1 cellular context compared by ENCODE assay signal in genomic region chr19:3668331-3669133, GRCh38.
TF ChIP-seq lines count a peak whose summit lies in the region.

No MANE protein-coding gene starts in this region.

TF ChIP-seq in HepG2, 621 proteins besides CTCF, POLR2A, EP300 and RAD21 (continues in another document):
- TF ChIP-seq NR2F6 (IDR thresholded peaks at IDR 0.05) (peak; percentile 51; the same call in 1 of the 2 replicates), NR2F6 (CRISPR knock-in tag; IDR thresholded peaks at IDR 0.05) (no peak), ZNF180 (CRISPR knock-in tag; IDR thresholded peaks at IDR 0.05; ENCODE audit: borderline replicate concordance, low read depth) (no peak), ZNF546 (CRISPR knock-in tag; conservative IDR thresholded peaks at IDR 0.05) (no peak), GZF1 (CRISPR knock-in tag; IDR thresholded peaks at IDR 0.05) (0 out of 2 replicates have a peak, but pooled peaks have one; percentile 65), IRF9 (CRISPR knock-in tag; IDR thresholded peaks at IDR 0.05; ENCODE audit: borderline replicate concordance) (no peak; the same call in 1 of the 2 replicates), NR3C1 (CRISPR knock-in tag; IDR thresholded peaks at IDR 0.05) (no peak), TFAP4 (IDR thresholded peaks at IDR 0.05; ENCODE audit: borderline replicate concordance, low read depth) (no peak), ZNF292 (CRISPR knock-in tag; IDR thresholded peaks at IDR 0.05; ENCODE audit: borderline replicate concordance, low read depth) (peak; percentile 85), ZSCAN30 (CRISPR knock-in tag; IDR thresholded peaks at IDR 0.05) (no peak), GTF3A (CRISPR knock-in tag; conservative IDR thresholded peaks at IDR 0.05) (no peak), NCOR1 (IDR thresholded peaks at IDR 0.05; ENCODE audit: borderline replicate concordance, low read length) (no peak; the same call in 1 of the 2 replicates), TGIF2 (CRISPR knock-in tag; IDR thresholded peaks at IDR 0.05) (no peak), ZFP41 (CRISPR knock-in tag; IDR thresholded peaks at IDR 0.05; ENCODE audit: borderline replicate concordance) (no peak), ATF4 (CRISPR knock-in tag; IDR thresholded peaks at IDR 0.05) (no peak), ZNF570 (CRISPR knock-in tag; IDR thresholded peaks at IDR 0.05; ENCODE audit: borderline replicate concordance) (no peak), TEF (CRISPR knock-in tag; IDR thresholded peaks at IDR 0.05) (no peak), ZNF749 (CRISPR knock-in tag; IDR thresholded peaks at IDR 0.05; ENCODE audit: borderline replicate concordance) (peak; percentile 61; the same call in 1 of the 2 replicates), ARID4A (CRISPR knock-in tag; IDR thresholded peaks at IDR 0.05; ENCODE audit: borderline replicate concordance) (peak; percentile 43; the same call in 1 of the 2 replicates), ZNF264 (CRISPR knock-in tag; IDR thresholded peaks at IDR 0.05) (no peak), TMF1 (CRISPR knock-in tag; IDR thresholded peaks at IDR 0.05; ENCODE audit: low read depth) (peak; percentile 75; the same call in 1 of the 2 replicates), BRF2 (CRISPR knock-in tag; IDR thresholded peaks at IDR 0.05) (0 out of 2 replicates have a peak, but pooled peaks have one; percentile 22), MTA3 (CRISPR knock-in tag; IDR thresholded peaks at IDR 0.05) (no peak), BCL6 (CRISPR knock-in tag; IDR thresholded peaks at IDR 0.05) (peak; percentile 28; the same call in 1 of the 2 replicates), ZNF615 (CRISPR knock-in tag; IDR thresholded peaks at IDR 0.05; ENCODE audit: borderline replicate concordance) (no peak), TEAD3 (CRISPR knock-in tag; optimal IDR thresholded peaks at IDR 0.05; ENCODE audit: borderline replicate concordance) (peak; percentile 17), ZNF781 (CRISPR knock-in tag; IDR thresholded peaks at IDR 0.05; ENCODE audit: borderline replicate concordance, not compliant biosample characterization) (no peak), TBX2 (CRISPR knock-in tag; IDR thresholded peaks at IDR 0.05; ENCODE audit: borderline replicate concordance) (peak; percentile 80), ZNF484 (CRISPR knock-in tag; IDR thresholded peaks at IDR 0.05; ENCODE audit: borderline replicate concordance, low read depth) (no peak), TCF12 (IDR thresholded peaks at IDR 0.05) (no peak), TCF12 (CRISPR knock-in tag; IDR thresholded peaks at IDR 0.05) (no peak), KDM5B (CRISPR knock-in tag; IDR thresholded peaks at IDR 0.05; ENCODE audit: borderline replicate concordance) (peak; percentile 77; the same call in 1 of the 2 replicates), HNRNPH1 (optimal IDR thresholded peaks at IDR 0.05; ENCODE audit: low read depth, low read length) (no peak), ZNF235 (CRISPR knock-in tag; IDR thresholded peaks at IDR 0.05; ENCODE audit: borderline replicate concordance) (0 out of 2 replicates have a peak, but pooled peaks have one; percentile 47), PHF21A (CRISPR knock-in tag; IDR thresholded peaks at IDR 0.05) (no peak), ZSCAN21 (CRISPR knock-in tag; IDR thresholded peaks at IDR 0.05; ENCODE audit: borderline replicate concordance) (peak; percentile 44; the same call in 1 of the 2 replicates), ZNF468 (CRISPR knock-in tag; IDR thresholded peaks at IDR 0.05) (no peak), SIX4 (CRISPR knock-in tag; IDR thresholded peaks at IDR 0.05) (no peak), FOXP1 (IDR thresholded peaks at IDR 0.05) (no peak), FOXP1 (CRISPR knock-in tag; IDR thresholded peaks at IDR 0.05) (no peak), ZHX1 (CRISPR knock-in tag; IDR thresholded peaks at IDR 0.05; ENCODE audit: low read depth) (peak; percentile 27; the same call in 1 of the 2 replicates), MEIS2 (CRISPR knock-in tag; IDR thresholded peaks at IDR 0.05) (peak; percentile 19; the same call in 1 of the 2 replicates), ZNF460 (CRISPR knock-in tag; IDR thresholded peaks at IDR 0.05; ENCODE audit: borderline replicate concordance) (no peak), SRSF4 (IDR thresholded peaks at IDR 0.05; ENCODE audit: low read depth, low read length, poor library complexity, severe bottlenecking) (no peak), KDM6A (CRISPR knock-in tag; IDR thresholded peaks at IDR 0.05; ENCODE audit: low read depth) (0 out of 2 replicates have a peak, but pooled peaks have one; percentile 30), ZNF20 (CRISPR knock-in tag; IDR thresholded peaks at IDR 0.05) (no peak), NFIC (IDR thresholded peaks at IDR 0.05; ENCODE audit: low read length) (no peak), ASH2L (IDR thresholded peaks at IDR 0.05; ENCODE audit: insufficient read length, low read depth, low read length) (peak; percentile 26), FOXO1 (CRISPR knock-in tag; IDR thresholded peaks at IDR 0.05) (no peak; the same call in 1 of the 2 replicates), ZNF704 (CRISPR knock-in tag; IDR thresholded peaks at IDR 0.05; ENCODE audit: borderline replicate concordance) (peak; percentile 57; the same call in 1 of the 2 replicates), ZNF616 (CRISPR knock-in tag; IDR thresholded peaks at IDR 0.05; ENCODE audit: low read depth) (0 out of 2 replicates have a peak, but pooled peaks have one; percentile 57), UBTF (CRISPR knock-in tag; IDR thresholded peaks at IDR 0.05) (peak; percentile 71), PHF5A (CRISPR knock-in tag; IDR thresholded peaks at IDR 0.05; ENCODE audit: low read depth, unreplicated experiment) (no peak), SP4 (CRISPR knock-in tag; IDR thresholded peaks at IDR 0.05) (peak; percentile 37; the same call in 1 of the 2 replicates)
